ENCODE assay signal across 16 cellular contexts in genomic region chr18:12621737-12622306, GRCh38. TPM values are rescaled to one million over a fixed set of nuclear protein-coding genes. Genes with fewer than 3 reads are reported as not detected.
DNase-seq lines count a peak whose midpoint lies in the region; TF ChIP-seq lines count a peak whose summit lies in the region.
"Had no signal": no experiment of that assay in that cellular context is flagged by ENCODE, and none has a peak within 500 bp of the region (broad histone marks: within the 10 kb centered on the region; RNA-seq: fewer than 3 reads in every experiment).

No MANE protein-coding gene starts in this region.

- DNase-seq in EL = peak; percentile 64
- DNase-seq in NB4 (ENCODE audit: low read depth) = peak; percentile 15
- DNase-seq in astrocyte of the spinal cord (ENCODE audit: low read depth, low spot score) = peak; percentile 65
- DNase-seq in iris pigment epithelial cell (ENCODE audit: low read depth) = peak; percentile 92
- no peak for DNase-seq in Peyer's patch
- DNase-seq in SK-N-DZ (ENCODE audit: low spot score) = no peak
- DNase-seq in GM10248 (ENCODE audit: extremely low spot score) = no peak
- DNase-seq in tibial nerve (ENCODE audit: low spot score in 2 of 2) = no peak
- DNase-seq: activated B cell treated with CpG ODN at 0.5 μM for 24 hours; activated naive CD4-positive, alpha-beta T cell treated with anti-CD3 and anti-CD28 coated beads, Interleukin-2, amount 10 ng/mL, durations not matched to agents 7 days and 5 days; left lung; NCI-H1092 treated with DMSO at 0.1 percent for 48 hours; NCI-H2227 treated with DMSO at 0.1 percent for 48 hours; posterior cingulate gyrus; stimulated activated CD4-positive, alpha-beta T cell treated with anti-CD3 and anti-CD28 coated beads, Interleukin-15, amount 100 ng/mL, for 24 hours had no signal

- CTCF ChIA-PET in GM10248 (lab: Yijun Ruan, JAX) = interaction anchor here (1.0 to 1.6 kb wide), 2 partner anchors 37 to 230 kb away, joined by 3 read pairs; no protein-coding TSS in a partner anchor

- in situ Hi-C loops in astrocyte of the spinal cord (cut with HindIII; ENCODE audit: low sequenced_read_pairs) = no loop called here

- H3K4me1 ChIP-seq in Peyer's patch (no peaks in the 10 kb centered on the region), tibial nerve (no peaks in the 10 kb centered on the region)
- H3K4me1 ChIP-seq: BLaER1 treated with 17β-estradiol and CSF1 and Interleukin-3, amounts not matched to agents 10 nM and 100 nM; left lung had no signal

- H3K27ac ChIP-seq in Peyer's patch = no peak overlapping the region
- no peak overlapping the region for H3K27ac ChIP-seq in tibial nerve
- H3K27ac ChIP-seq: BLaER1 treated with 17β-estradiol and CSF1 and Interleukin-3, amounts not matched to agents 10 nM and 100 nM; left lung had no signal

- 88 to 91% methylated on average over 5 of the region's 5 CpGs for WGBS in tibial nerve, 2 donors

- TF ChIP-seq POLR2A in NB4 (IDR thresholded peaks at IDR 0.05; ENCODE audit: extremely low read depth, insufficient read length) (no peak), Peyer's patch (IDR thresholded peaks at IDR 0.05) (no peak), tibial nerve (IDR thresholded peaks at IDR 0.05) (no peak)

- H3K36me3 ChIP-seq in Peyer's patch = no peaks in the 10 kb centered on the region
- no peaks in the 10 kb centered on the region for H3K36me3 ChIP-seq in tibial nerve
- H3K36me3 ChIP-seq: BLaER1 treated with 17β-estradiol and CSF1 and Interleukin-3, amounts not matched to agents 10 nM and 100 nM; left lung had no signal

- no peaks in the 10 kb centered on the region for H3K27me3 ChIP-seq in Peyer's patch
- no peaks in the 10 kb centered on the region for H3K27me3 ChIP-seq in tibial nerve
- H3K27me3 ChIP-seq: BLaER1 treated with 17β-estradiol and CSF1 and Interleukin-3, amounts not matched to agents 10 nM and 100 nM; left lung had no signal

- no peak overlapping the region for H3K4me3 ChIP-seq in NB4 (ENCODE audit: low read depth, low read length)
- H3K4me3 ChIP-seq in astrocyte of the spinal cord (ENCODE audit: low read depth, low read length) = no peak overlapping the region
- H3K4me3 ChIP-seq in Peyer's patch = no peak overlapping the region
- no peak overlapping the region for H3K4me3 ChIP-seq in tibial nerve
- H3K4me3 ChIP-seq: BLaER1 treated with 17β-estradiol and CSF1 and Interleukin-3, amounts not matched to agents 10 nM and 100 nM; left lung had no signal

- no peak for TF ChIP-seq EP300 in tibial nerve (IDR thresholded peaks at IDR 0.05)

- POLR2A ChIA-PET in GM10248 (lab: Yijun Ruan, JAX) = no interaction called here

- TF ChIP-seq CTCF in NB4 (IDR thresholded peaks at IDR 0.05; ENCODE audit: low read depth, low read length) (no peak), astrocyte of the spinal cord (IDR thresholded peaks at IDR 0.05; ENCODE audit: low read depth, low read length) (no peak), Peyer's patch (IDR thresholded peaks at IDR 0.05) (no peak), GM10248 (IDR thresholded peaks at IDR 0.05; ENCODE audit: control extremely low read depth, extremely low read depth, low read depth, missing control alignments) (no peak), tibial nerve (IDR thresholded peaks at IDR 0.05) (no peak)

- no peaks in the 10 kb centered on the region for H3K9me3 ChIP-seq in Peyer's patch
- H3K9me3 ChIP-seq in tibial nerve = no peaks in the 10 kb centered on the region
- H3K9me3 ChIP-seq: left lung had no signal

RNA-seq across cellular contexts. Expression of gene SPIRE1, which starts 36.1 kb away (rescaled TPM):
- total RNA-seq in Peyer's patch = 10 to 100 TPM in 1 of 4 donors, 1 to 10 TPM in 3; 4.7 to 49.5 (median 7.1) TPM
- 23.3 and 25.0 TPM in 2 replicates for polyA plus RNA-seq in SK-N-DZ (2014; cell fraction: cytosol; rRNA removed)
- polyA plus RNA-seq in SK-N-DZ (2014; cell fraction: nucleus; rRNA removed) = 22.1 and 26.1 TPM in 2 replicates
- total RNA-seq in tibial nerve = 10 to 100 TPM; 55.5 to 72.5 (median 60.4) TPM

Comparison
In these comparisons a context has a peak if more than half of its experiments do, and no peak if none do; other contexts are left out.
1. DNase-seq: peak in EL (single experiment), NB4 (single experiment), astrocyte of the spinal cord (single experiment) and iris pigment epithelial cell (single experiment); none in Peyer's patch (0 of 3), SK-N-DZ (single experiment), GM10248 (single experiment) and tibial nerve (0 of 2).